Comparison of ENCODE assay signal across 8 cellular contexts in genomic region chr15:49045691-49046112, GRCh38. TPM values are rescaled to one million over a fixed set of nuclear protein-coding genes. Genes with fewer than 3 reads are reported as not detected.
DNase-seq lines count a peak whose midpoint lies in the region; ATAC-seq, FAIRE-seq and TF ChIP-seq lines count a peak whose summit lies in the region.

No MANE protein-coding gene starts in this region.

- in situ Hi-C loops in brain microvascular endothelial cell (cut with HindIII; ENCODE audit: low pct_ligation_motif_present, low sequenced_read_pairs) = no loop called here

- H3K36me3 ChIP-seq in brain microvascular endothelial cell (replicated peaks) = peaks cover 2% of the 10 kb centered on the region
- H3K36me3 ChIP-seq in spleen = no peaks in the 10 kb centered on the region

- POLR2A ChIA-PET in AG04449 (lab: Yijun Ruan, JAX) = interaction anchor here (1.1 to 1.5 kb wide), 3 partner anchors 15 to 110 kb away, joined by 3 read pairs; no protein-coding TSS in a partner anchor

- no peaks in the 10 kb centered on the region for H3K27me3 ChIP-seq in brain microvascular endothelial cell (replicated peaks)
- H3K27me3 ChIP-seq in spleen (replicated peaks in 1 of 7) = no peaks in the 10 kb centered on the region

- TF ChIP-seq CTCF in AG04449 (IDR thresholded peaks at IDR 0.05; ENCODE audit: insufficient read depth, low read length, missing control alignments) (no peak), brain microvascular endothelial cell (IDR thresholded peaks at IDR 0.05; ENCODE audit: low read depth, low read length, missing control alignments) (no peak), spleen (IDR thresholded peaks at IDR 0.05 in 8 of 11, conservative IDR thresholded peaks at IDR 0.05 in 3 of 11) (no peak)

- H3K4me3 ChIP-seq in AG04449 (ENCODE audit: low read depth, low read length) (peak overlapping the region; percentile 83), brain microvascular endothelial cell (ENCODE audit: low read depth, low read length) (peak overlapping the region; percentile 84), spleen (peak overlapping the region; percentile 84 to 98 (median 95))

- ATAC-seq in HG02759 (IDR thresholded peaks at IDR 0.05; ENCODE audit: unreplicated experiment) = peak; percentile 36

- H3K27ac ChIP-seq in brain microvascular endothelial cell (peak overlapping the region; percentile 73), spleen (peak overlapping the region; percentile 82 to 94 (median 92))

- no peak for TF ChIP-seq POLR2A in GM12891 (IDR thresholded peaks at IDR 0.05; ENCODE audit: low read depth, low read length)
- no peak for TF ChIP-seq POLR2A in spleen (IDR thresholded peaks at IDR 0.05)

- DNase-seq in AG04449 (ENCODE audit: low read depth, low spot score) (no peak), GM12891 (ENCODE audit: insufficient read length, low spot score) (peak; percentile 23), NCI-H526 treated with DMSO at 0.1 percent for 48 hours (lab: John Stamatoyannopoulos, UW) (peak; percentile 39), brain microvascular endothelial cell (peak; percentile 11), iris pigment epithelial cell (ENCODE audit: low read depth) (peak; percentile 58), spleen (no peak), foreskin melanocyte (no peak)

- CTCF ChIA-PET in AG04449 (lab: Yijun Ruan, JAX) = interaction anchor here (1.0 to 3.1 kb wide), 5 partner anchors 12 to 186 kb away, joined by 3 to 10 read pairs (median 4); no protein-coding TSS in a partner anchor

- intact Hi-C loops in spleen (cut with DNase I; ENCODE audit: low total_unique reads) = loop anchor here (5.0 to 10.0 kb wide), 2 partner anchors 99 to 233 kb away; partner anchors contain the start of gene CEP152

- no peaks in the 10 kb centered on the region for H3K9me3 ChIP-seq in spleen

- FAIRE-seq in GM12891 (lab: Jason Lieb, UNC) = peak; percentile 31

- peaks cover 21 to 57% (median 44%) of the 10 kb centered on the region in 6 donors for H3K4me1 ChIP-seq in spleen

- 0% methylated on average over 11 of the region's 11 CpGs for WGBS in spleen, 5 donors

TF ChIP-seq in GM12891, 5 proteins besides CTCF, POLR2A, EP300 and RAD21:
- TF ChIP-seq SPI1 (IDR thresholded peaks at IDR 0.05; ENCODE audit: low read depth, low read length) (peak; percentile 34; the same call in 1 of the 2 replicates), TAF1 (IDR thresholded peaks at IDR 0.05; ENCODE audit: low read depth, low read length) (no peak), PAX5 (IDR thresholded peaks at IDR 0.05; ENCODE audit: insufficient read depth, low read length, severe bottlenecking) (peak; percentile 85), POU2F2 (IDR thresholded peaks at IDR 0.05; ENCODE audit: low read depth, low read length) (no peak)

RNA-seq across cellular contexts. Expression of gene SECISBP2L, which starts 0.5 kb away (rescaled TPM):
- 6.6 TPM for polyA plus RNA-seq in GM12891 (2012; ENCODE audit: low read depth, missing spikeins)
- 10 to 100 TPM; 36.7 to 58.7 (median 51.2) TPM for total RNA-seq in spleen
- polyA plus RNA-seq in spleen = 1 to 10 TPM; 5.6 to 8.7 (median 5.9) TPM

Comparison
In these comparisons a context has a peak if more than half of its experiments do, and no peak if none do; other contexts are left out.
1. DNase-seq: peak in GM12891 (single experiment), NCI-H526 treated with DMSO at 0.1 percent for 48 hours (single experiment), brain microvascular endothelial cell (single experiment) and iris pigment epithelial cell (single experiment); none in AG04449 (single experiment), spleen (single experiment) and foreskin melanocyte (single experiment).
2. Peak in every context shown above with its lines, with median percentiles within 50 percentile points of each other: H3K4me3 ChIP-seq.